ENCODE assay signal across 16 cellular contexts in genomic region chrX:17405225-17405969, GRCh38. TPM values are rescaled to one million over a fixed set of nuclear protein-coding genes. Genes with fewer than 3 reads are reported as not detected.
DNase-seq lines count a peak whose midpoint lies in the region; ATAC-seq, FAIRE-seq and TF ChIP-seq lines count a peak whose summit lies in the region.
"Had no signal": no experiment of that assay in that cellular context is flagged by ENCODE, and none has a peak within 500 bp of the region (broad histone marks: within the 10 kb centered on the region; RNA-seq: fewer than 3 reads in every experiment).

No MANE protein-coding gene starts in this region.

- peaks cover 36% of the 10 kb centered on the region for H3K79me2 ChIP-seq in keratinocyte (ENCODE audit: control insufficient read depth, insufficient read depth, low read length)

- H4K20me1 ChIP-seq in keratinocyte (ENCODE audit: control insufficient read depth, extremely low read depth, insufficient read depth, low read length), result no peaks in the 10 kb centered on the region

- H3K4me1 ChIP-seq in keratinocyte (ENCODE audit: control insufficient read depth, extremely low read depth, insufficient read depth, low read length), result peaks cover 38% of the 10 kb centered on the region
- H3K4me1 ChIP-seq: adrenal gland, HAP-1 had no signal

- H3K4me3 Mint-ChIP-seq in activated CD4-positive, alpha-beta T cell treated with anti-CD3 and anti-CD28 coated beads for 36 hours, result no peak overlapping the region
- H3K4me3 Mint-ChIP-seq: stimulated activated memory B cell treated with anti-CD40 and anti-IgM and Interleukin-4, amounts not matched to agents 10 μg/mL and 1 μg/mL and 100 μg/mL, for 72 hours had no signal

- no peaks in the 10 kb centered on the region for H3K27me3 ChIP-seq in keratinocyte (ENCODE audit: control insufficient read depth, extremely low read depth, insufficient read depth, low read length)
- H3K27me3 ChIP-seq: adrenal gland had no signal

- H3K36me3 Mint-ChIP-seq in activated CD4-positive, alpha-beta T cell treated with anti-CD3 and anti-CD28 coated beads for 36 hours (ENCODE audit: low read depth), result no peaks in the 10 kb centered on the region
- H3K36me3 Mint-ChIP-seq: stimulated activated memory B cell treated with anti-CD40 and anti-IgM and Interleukin-4, amounts not matched to agents 10 μg/mL and 1 μg/mL and 100 μg/mL, for 72 hours had no signal

- peak overlapping the region; percentile 93 for H3K27ac ChIP-seq in keratinocyte (ENCODE audit: control insufficient read depth, insufficient read depth, low read length)
- H3K27ac ChIP-seq: adrenal gland, coronary artery had no signal

- no peaks in the 10 kb centered on the region for H3K36me3 ChIP-seq in keratinocyte (ENCODE audit: control insufficient read depth in 2 of 2, extremely low read depth in 1 of 2, insufficient read depth in 2 of 2, low read length in 2 of 2)
- H3K36me3 ChIP-seq: adrenal gland, HAP-1 had no signal

- CTCF ChIA-PET in activated CD4-positive, alpha-beta T cell treated with anti-CD3 and anti-CD28 coated beads for 36 hours (lab: Charles Lee), result no interaction called here

- intact Hi-C loops in activated CD4-positive, alpha-beta T cell treated with anti-CD3 and anti-CD28 coated beads for 36 hours (cut with DNase I, micrococcal nuclease), result no loop called here
- intact Hi-C loops in left cardiac atrium (cut with DNase I), result no loop called here

- POLR2A ChIA-PET in activated CD4-positive, alpha-beta T cell treated with anti-CD3 and anti-CD28 coated beads for 36 hours (lab: Charles Lee), result no interaction called here

- H2AFZ ChIP-seq in keratinocyte (ENCODE audit: control insufficient read depth, low read length), result no peak overlapping the region

- ATAC-seq in activated CD4-positive, alpha-beta T cell treated with anti-CD3 and anti-CD28 coated beads for 36 hours, result no peak
- ATAC-seq in left cardiac atrium, result no peak
- ATAC-seq: stimulated activated memory B cell treated with anti-CD40 and anti-IgM and Interleukin-4, amounts not matched to agents 10 μg/mL and 1 μg/mL and 100 μg/mL, for 72 hours had no signal

- DNase-seq in AG08396 (ENCODE audit: low spot score) (peak; percentile 18), HS-27A (ENCODE audit: low read depth) (peak; percentile 50), SW 1271 (lab: John Stamatoyannopoulos, UW) (peak; percentile 49 to 51), keratinocyte (ENCODE audit: low read depth, low spot score) (peak; percentile 96), left cardiac atrium (no peak), nucleus accumbens (lab: John Stamatoyannopoulos, UW) (no peak)
- DNase-seq in activated CD4-positive, alpha-beta T cell treated with anti-CD3 and anti-CD28 coated beads for 36 hours, result no peak
- DNase-seq in activated CD8-positive, alpha-beta memory T cell treated with anti-CD3 and anti-CD28 coated beads, Interleukin-2, amount 50 U/mL, for 4 hours, result no peak
- DNase-seq: activated CD4-positive, alpha-beta T cell treated with anti-CD3 and anti-CD28 coated beads, Interleukin-2, amount 50 U/mL, for 48 hours; adrenal gland; DMS79 treated with DMSO at 0.1 percent for 48 hours; NCI-H2081; SIG-M5 had no signal

- H3K27ac Mint-ChIP-seq in activated CD4-positive, alpha-beta T cell treated with anti-CD3 and anti-CD28 coated beads for 36 hours, result no peak overlapping the region
- H3K27ac Mint-ChIP-seq: stimulated activated memory B cell treated with anti-CD40 and anti-IgM and Interleukin-4, amounts not matched to agents 10 μg/mL and 1 μg/mL and 100 μg/mL, for 72 hours had no signal

- H3K4me2 ChIP-seq in keratinocyte (ENCODE audit: control insufficient read depth, extremely low read depth, insufficient read depth, low read depth, low read length), result peak overlapping the region; percentile 76

- dilution Hi-C loops in keratinocyte (cut with MboI; ENCODE audit: extremely low pct_ligation_motif_present, low sequenced_read_pairs), result no loop called here

- H3K4me3 ChIP-seq in keratinocyte (ENCODE audit: control insufficient read depth in 2 of 3, extremely low read depth in 1 of 3, insufficient read depth in 2 of 3, low read depth in 1 of 3, low read length in 3 of 3), result peak overlapping the region in 2 of 3 experiments; percentile 17 to 22
- H3K4me3 ChIP-seq: adrenal gland, coronary artery, HAP-1 had no signal

- no peaks in the 10 kb centered on the region for H3K9me1 ChIP-seq in keratinocyte (ENCODE audit: control insufficient read depth, extremely low read depth, insufficient read depth, low read length)

- TF ChIP-seq CTCF in keratinocyte (optimal IDR thresholded peaks at IDR 0.05 in 1 of 3, IDR thresholded peaks at IDR 0.05 in 1 of 3, conservative IDR thresholded peaks at IDR 0.05 in 1 of 3; ENCODE audit: extremely low read depth in 1 of 3, insufficient read depth in 2 of 3, low read length in 3 of 3), result no peak

- peaks cover 3% of the 10 kb centered on the region for H3K27me3 Mint-ChIP-seq in activated CD4-positive, alpha-beta T cell treated with anti-CD3 and anti-CD28 coated beads for 36 hours
- H3K27me3 Mint-ChIP-seq: stimulated activated memory B cell treated with anti-CD40 and anti-IgM and Interleukin-4, amounts not matched to agents 10 μg/mL and 1 μg/mL and 100 μg/mL, for 72 hours had no signal

- no peaks in the 10 kb centered on the region for H3K9me3 ChIP-seq in keratinocyte (ENCODE audit: control insufficient read depth, low read depth, low read length)
- H3K9me3 ChIP-seq: adrenal gland, HAP-1 had no signal

- H3K9me3 Mint-ChIP-seq in activated CD4-positive, alpha-beta T cell treated with anti-CD3 and anti-CD28 coated beads for 36 hours (ENCODE audit: low read depth), result no peaks in the 10 kb centered on the region
- H3K9me3 Mint-ChIP-seq: stimulated activated memory B cell treated with anti-CD40 and anti-IgM and Interleukin-4, amounts not matched to agents 10 μg/mL and 1 μg/mL and 100 μg/mL, for 72 hours had no signal

- H3K9ac ChIP-seq in keratinocyte (ENCODE audit: control insufficient read depth, extremely low read depth, insufficient read depth, low read length), result peak overlapping the region; percentile 65

- peak; percentile 97 for FAIRE-seq in keratinocyte (lab: Jason Lieb, UNC)

- H3K4me1 Mint-ChIP-seq in activated CD4-positive, alpha-beta T cell treated with anti-CD3 and anti-CD28 coated beads for 36 hours, result no peaks in the 10 kb centered on the region
- H3K4me1 Mint-ChIP-seq: stimulated activated memory B cell treated with anti-CD40 and anti-IgM and Interleukin-4, amounts not matched to agents 10 μg/mL and 1 μg/mL and 100 μg/mL, for 72 hours had no signal

RNA-seq across cellular contexts. Expression of gene NHS, which starts 30.4 kb away (rescaled TPM):
- polyA plus RNA-seq in keratinocyte, result 3.6 to 5.4 TPM (median 3.7 TPM) in 3 replicates
- polyA plus RNA-seq in keratinocyte (2011; ENCODE audit: low read depth), result 3.3 TPM
- 1.8 and 2.3 TPM in 2 replicates for polyA plus RNA-seq in keratinocyte (2011; cell fraction: cytosol; rRNA removed)
- 11.5 and 12.4 TPM in 2 replicates for polyA plus RNA-seq in keratinocyte (2011; cell fraction: nucleus; rRNA removed)
- 2.5 and 5.1 TPM in 2 replicates for polyA plus RNA-seq in keratinocyte (2012; ENCODE audit: low replicate concordance)
- polyA minus RNA-seq in keratinocyte, result 6.2 to 10.9 TPM (median 7.4 TPM) in 3 replicates
- polyA minus RNA-seq in keratinocyte (2011; cell fraction: cytosol; rRNA and poly(A)+ RNA removed), result 2.9 TPM
- polyA minus RNA-seq in keratinocyte (2011; cell fraction: nucleus; rRNA and poly(A)+ RNA removed), result 7.9 and 14.3 TPM in 2 replicates
- 10 to 100 TPM in 1 of 2 experiments, 1 to 10 TPM in 1; 6.7 to 10.2 TPM for total RNA-seq in activated CD4-positive, alpha-beta T cell treated with anti-CD3 and anti-CD28 coated beads for 36 hours
- total RNA-seq in left cardiac atrium, result 1 to 10 TPM; 2.0 TPM

Comparison
In these comparisons a context has a peak if more than half of its experiments do, and no peak if none do; other contexts are left out.
1. DNase-seq: peak in AG08396 (single experiment), HS-27A (single experiment), SW 1271 (2 of 2) and keratinocyte (single experiment); none in activated CD4-positive, alpha-beta T cell treated with anti-CD3 and anti-CD28 coated beads for 36 hours (single experiment), left cardiac atrium (single experiment), nucleus accumbens (0 of 56) and activated CD8-positive, alpha-beta memory T cell treated with anti-CD3 and anti-CD28 coated beads, Interleukin-2, amount 50 U/mL, for 4 hours (single experiment).